8 cellular contexts compared by ENCODE assay signal in the genomic region with DNA sequence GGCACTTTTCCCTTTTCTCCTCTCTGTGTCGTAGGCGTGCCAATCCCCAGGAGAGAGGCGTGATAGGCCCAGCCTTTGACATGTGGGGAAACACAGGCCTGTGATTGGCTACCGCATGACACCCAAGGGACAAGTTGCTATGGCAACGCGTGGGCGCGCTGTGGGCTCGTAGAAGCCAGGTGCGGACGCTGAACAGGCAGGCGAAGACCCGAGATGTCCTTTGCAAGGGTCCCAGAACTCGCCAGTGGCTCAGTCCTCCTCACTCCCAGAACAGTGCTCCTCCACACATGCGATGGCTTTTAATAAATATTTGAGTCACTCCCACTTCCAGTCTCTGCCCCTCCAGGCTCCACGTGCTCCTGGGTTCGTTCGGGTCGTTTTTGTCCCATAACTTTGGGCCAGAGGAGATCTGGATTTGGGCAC. TPM values are rescaled to one million over a fixed set of nuclear protein-coding genes. Genes with fewer than 3 reads are reported as not detected.
DNase-seq lines count a peak whose midpoint lies in the region; ATAC-seq and TF ChIP-seq lines count a peak whose summit lies in the region.

No MANE protein-coding gene starts in this region.

- TF ChIP-seq CTCF in GM06990 (IDR thresholded peaks at IDR 0.05; ENCODE audit: insufficient read depth, low read length, poor library complexity, severe bottlenecking) (no peak), ascending aorta (IDR thresholded peaks at IDR 0.05) (no peak), uterus (IDR thresholded peaks at IDR 0.05) (no peak)

- H3K27me3 ChIP-seq in GM06990 (replicated peaks; ENCODE audit: control insufficient read depth, insufficient read depth, low read length): no peaks in the 10 kb centered on the region
- no peaks in the 10 kb centered on the region for H3K27me3 ChIP-seq in ascending aorta
- H3K27me3 ChIP-seq in right cardiac atrium (ENCODE audit: control insufficient read depth, insufficient read depth): no peaks in the 10 kb centered on the region
- no peaks in the 10 kb centered on the region for H3K27me3 ChIP-seq in uterus

- ATAC-seq in HG02678 (IDR thresholded peaks at IDR 0.05; ENCODE audit: unreplicated experiment): peak; percentile 92
- peak; percentile 93 for ATAC-seq in right cardiac atrium

- intact Hi-C loops in ascending aorta (cut with DNase I) (loop anchor here (5.0 kb wide), 1 partner anchor 138 kb away; the partner anchor contains the start of gene CLPX), right cardiac atrium (cut with DNase I) (no loop called here), uterus (cut with DNase I; ENCODE audit: low total_unique reads) (no loop called here)

- H3K4me1 ChIP-seq in ascending aorta (peaks cover 0 to 4% of the 10 kb centered on the region in 2 donors), right cardiac atrium (ENCODE audit: control insufficient read depth, insufficient read depth, low read length) (peaks cover 5% of the 10 kb centered on the region), uterus (peaks cover 0 to 11% of the 10 kb centered on the region in 2 donors)

- DNase-seq in GM06990 (ENCODE audit: extremely low read depth, insufficient read length): peak; percentile 87
- DNase-seq in NCI-H146 treated with DMSO at 0.1 percent for 48 hours (lab: John Stamatoyannopoulos, UW; ENCODE audit: unreplicated experiment): peak; percentile 77
- DNase-seq in T-helper 2 cell: peak; percentile 55 to 91 (median 82)
- peak; percentile 72 to 93 for DNase-seq in ascending aorta (ENCODE audit: low spot score in 2 of 2)
- DNase-seq in right cardiac atrium: peak; percentile 90 to 97 (median 95)
- DNase-seq in putamen (ENCODE audit: low spot score): peak; percentile 94
- DNase-seq in uterus: peak; percentile 84 to 90

- H3K36me3 ChIP-seq in GM06990 (ENCODE audit: control insufficient read depth, insufficient read depth, low read length) (no peaks in the 10 kb centered on the region), ascending aorta (peaks cover 15 to 39% of the 10 kb centered on the region in 2 donors), uterus (no peaks in the 10 kb centered on the region)

- no peak for TF ChIP-seq POLR2A in uterus (IDR thresholded peaks at IDR 0.05)

- H3K4me3 ChIP-seq in GM06990 (replicated peaks; ENCODE audit: low read depth, low read length) (peak overlapping the region; percentile 29; the same call in 1 of the 2 replicates), ascending aorta (peak overlapping the region in 1 of 2 donors; percentile 43), right cardiac atrium (ENCODE audit: low read length) (peak overlapping the region; percentile 21), uterus (no peak overlapping the region)

- H3K27ac ChIP-seq in ascending aorta (peak overlapping the region in 1 of 2 donors; percentile 46), right cardiac atrium (ENCODE audit: low read length) (no peak overlapping the region), uterus (peak overlapping the region in 1 of 2 donors; percentile 1)

- 16% methylated on average over 19 of the region's 19 CpGs for WGBS in right cardiac atrium

- H3K9me3 ChIP-seq in ascending aorta (no peaks in the 10 kb centered on the region), right cardiac atrium (ENCODE audit: control insufficient read depth, low read length) (no peaks in the 10 kb centered on the region), uterus (no peaks in the 10 kb centered on the region)

RNA-seq across cellular contexts. Expression of gene SLC51B, which starts 4.2 kb away (rescaled TPM):
- total RNA-seq in ascending aorta (not detected), right cardiac atrium (not detected), uterus (not detected)
- not detected for polyA plus RNA-seq in right cardiac atrium

RNA-seq across cellular contexts. Expression of gene RASL12, which starts 18.4 kb away (rescaled TPM):
- total RNA-seq in ascending aorta: 187 TPM
- 10 to 100 TPM; 63.2 to 88.0 (median 70.0) TPM for total RNA-seq in right cardiac atrium
- polyA plus RNA-seq in right cardiac atrium: 68.8 TPM
- 100 to 1,000 TPM in 1 of 4 donors, 10 to 100 TPM in 3; 65.3 to 116 (median 76.6) TPM for total RNA-seq in uterus

RNA-seq across cellular contexts. Expression of gene MTFMT, which starts 20.0 kb away (rescaled TPM):
- total RNA-seq in ascending aorta (54.7 TPM), right cardiac atrium (10 to 100 TPM; 17.4 to 18.0 (median 17.7) TPM), uterus (10 to 100 TPM; 11.5 to 30.1 (median 21.0) TPM)
- polyA plus RNA-seq in right cardiac atrium: 9.9 TPM

RNA-seq across cellular contexts. Expression of gene KBTBD13, which starts 27.1 kb away (rescaled TPM):
- total RNA-seq in ascending aorta (0.21 TPM), right cardiac atrium (1 to 10 TPM; 2.8 to 8.9 (median 5.3) TPM), uterus (1 to 10 TPM in 1 of 4 donors, under 1 TPM in 1, not detected in 2; 0.21 to 1.3 TPM)
- polyA plus RNA-seq in right cardiac atrium: 6.9 TPM

RNA-seq across cellular contexts. Expression of gene SPG21, which starts 59.7 kb away (rescaled TPM):
- total RNA-seq in ascending aorta (41.5 TPM), right cardiac atrium (10 to 100 TPM; 54.2 to 59.3 (median 56.0) TPM), uterus (100 to 1,000 TPM in 1 of 4 donors, 10 to 100 TPM in 3; 22.8 to 130 (median 80.7) TPM)
- 49.8 TPM for polyA plus RNA-seq in right cardiac atrium

Comparison
In these comparisons a context has a peak if more than half of its experiments do, and no peak if none do; other contexts are left out.
1. H3K4me3 ChIP-seq: peak in GM06990 (single experiment) and right cardiac atrium (single experiment); none in uterus (0 of 2).
2. Peak in every context shown above with its lines, with median percentiles within 50 percentile points of each other: DNase-seq.